In the genomic region with DNA sequence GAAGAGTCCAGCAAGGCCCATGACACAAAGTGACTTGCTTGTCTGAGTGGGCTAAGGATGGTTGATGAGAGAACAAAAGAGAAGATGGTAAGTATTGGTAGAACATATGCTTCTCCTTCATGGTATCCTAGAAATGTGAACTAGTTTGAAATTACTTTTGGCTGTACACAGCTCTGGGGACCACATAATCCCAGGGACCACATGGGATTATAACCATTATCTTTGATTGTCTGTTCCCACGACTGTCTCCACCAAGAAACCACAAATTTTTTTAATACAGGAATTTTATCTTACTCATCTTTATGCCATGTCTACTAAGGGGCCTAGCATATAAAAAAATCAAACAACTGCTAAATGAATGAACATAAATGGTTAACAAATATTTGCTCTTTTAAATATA, we compare ENCODE assay signal across 1 cellular context.
TF ChIP-seq lines count a peak whose summit lies in the region.

No MANE protein-coding gene starts in this region.

TF ChIP-seq in IMR-90, 13 proteins besides CTCF, POLR2A, EP300 and RAD21 (continued from another document):
- no peak for TF ChIP-seq RCOR1 (IDR thresholded peaks at IDR 0.05; ENCODE audit: insufficient replicate concordance, low read length)
- no peak for TF ChIP-seq NFE2L2 (IDR thresholded peaks at IDR 0.05; ENCODE audit: low read depth, low read length)
- no peak for TF ChIP-seq FOS (IDR thresholded peaks at IDR 0.05; ENCODE audit: low read depth, low read length)
- TF ChIP-seq, protein P1, sequence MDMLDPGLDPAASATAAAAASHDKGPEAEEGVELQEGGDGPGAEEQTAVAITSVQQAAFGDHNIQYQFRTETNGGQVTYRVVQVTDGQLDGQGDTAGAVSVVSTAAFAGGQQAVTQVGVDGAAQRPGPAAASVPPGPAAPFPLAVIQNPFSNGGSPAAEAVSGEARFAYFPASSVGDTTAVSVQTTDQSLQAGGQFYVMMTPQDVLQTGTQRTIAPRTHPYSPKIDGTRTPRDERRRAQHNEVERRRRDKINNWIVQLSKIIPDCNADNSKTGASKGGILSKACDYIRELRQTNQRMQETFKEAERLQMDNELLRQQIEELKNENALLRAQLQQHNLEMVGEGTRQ (IDR thresholded peaks at IDR 0.05; ENCODE audit: low read depth, low read length): no peak
- TF ChIP-seq RFX5 (IDR thresholded peaks at IDR 0.05; ENCODE audit: low read depth, low read length): no peak
- no peak for TF ChIP-seq SMC3 (IDR thresholded peaks at IDR 0.05; ENCODE audit: low read depth, low read length)
- no peak for TF ChIP-seq MAFK (IDR thresholded peaks at IDR 0.05; ENCODE audit: low read depth, low read length)
